ENCODE assay signal across 25 cellular contexts in genomic region chr16:80259289-80259805, GRCh38.
"Had no signal": no experiment of that assay in that cellular context is flagged by ENCODE, and none has a peak within 500 bp of the region (broad histone marks: within the 10 kb centered on the region; RNA-seq: fewer than 3 reads in every experiment).

No MANE protein-coding gene starts in this region.

- H3K27ac ChIP-seq: breast epithelium, heart left ventricle, left ventricle myocardium inferior, pancreas, prostate gland, right atrium auricular region, suprapubic skin, tibial artery, upper lobe of right lung had no signal

- ATAC-seq: esophagus mucosa; heart left ventricle; natural killer cell treated with Interleukin-12 subunit alpha and Interleukin-12 subunit beta and Interleukin-15 and Interleukin-18, amount 100 ng/mL, for 72 hours; pancreas; upper lobe of right lung had no signal

- H3K4me1 ChIP-seq: breast epithelium, heart left ventricle, left ventricle myocardium inferior, pancreas, prostate gland, right atrium auricular region, suprapubic skin, tibial artery, upper lobe of right lung had no signal

- H3K27me3 ChIP-seq: breast epithelium, pancreas, right atrium auricular region, suprapubic skin, tibial artery, upper lobe of right lung had no signal

- H3K9me3 ChIP-seq: breast epithelium, heart left ventricle, left ventricle myocardium inferior, pancreas, prostate gland, right atrium auricular region, suprapubic skin, tibial artery, upper lobe of right lung had no signal

- FAIRE-seq: pancreas had no signal

- H3K36me3 ChIP-seq: breast epithelium, heart left ventricle, left ventricle myocardium inferior, pancreas, prostate gland, right atrium auricular region, suprapubic skin, tibial artery, upper lobe of right lung had no signal

- DNase-seq: activated CD4-positive, alpha-beta T cell treated with anti-CD3 and anti-CD28 coated beads for 4 hours; activated CD4-positive, alpha-beta T cell treated with anti-CD3 and anti-CD28 coated beads, Interleukin-2, amount 50 U/mL, for 4 hours; activated CD4-positive, CD25-positive, alpha-beta regulatory T cell; activated effector memory CD4-positive, alpha-beta T cell treated with Interleukin-2 at 50 U/mL for 16 hours; activated naive CD4-positive, alpha-beta T cell treated with anti-CD3 and anti-CD28 coated beads for 36 hours; amniotic stem cell; central memory CD4-positive, alpha-beta T cell; endodermal cell; foreskin fibroblast; heart left ventricle; kidney glomerular epithelial cell; left ventricle myocardium inferior; mesendoderm; pancreas; stimulated activated CD4-positive, alpha-beta T cell treated with anti-CD3 and anti-CD28 coated beads, Interleukin-15, amount 100 ng/mL, for 24 hours; stimulated activated naive CD4-positive, alpha-beta T cell; tibial artery; upper lobe of right lung had no signal

- H3K4me3 ChIP-seq: breast epithelium, heart left ventricle, left ventricle myocardium inferior, lung, pancreas, prostate gland, right atrium auricular region, suprapubic skin, tibial artery, upper lobe of right lung had no signal
